Comparison of ENCODE assay signal across 18 cellular contexts in genomic region chr22:46815559-46815895, GRCh38. TPM values are rescaled to one million over a fixed set of nuclear protein-coding genes. Genes with fewer than 3 reads are reported as not detected.
DNase-seq lines count a peak whose midpoint lies in the region; ATAC-seq and TF ChIP-seq lines count a peak whose summit lies in the region.
"Had no signal": no experiment of that assay in that cellular context is flagged by ENCODE, and none has a peak within 500 bp of the region (broad histone marks: within the 10 kb centered on the region; RNA-seq: fewer than 3 reads in every experiment).

No MANE protein-coding gene starts in this region.

- TF ChIP-seq EP300 in stomach (IDR thresholded peaks at IDR 0.05): no peak

- H3K4me1 ChIP-seq in ascending aorta: peaks cover 3 to 24% of the 10 kb centered on the region in 2 donors
- peaks cover 11 to 26% (median 18%) of the 10 kb centered on the region in 4 donors for H3K4me1 ChIP-seq in liver (ENCODE audit: control insufficient read depth in 4 of 4, insufficient read depth in 4 of 4, low read length in 3 of 4)
- H3K4me1 ChIP-seq in stomach: peaks cover 12 to 37% (median 26%) of the 10 kb centered on the region in 4 donors

- peak overlapping the region; percentile 45 for H3K27ac Mint-ChIP-seq in T-helper 1 cell treated with Interleukin-12 subunit alpha and Interleukin-12 subunit beta and Interleukin-4 antibody, amounts not matched to agents 30 μg/mL and 1 μg/mL, for 36 hours
- no peak overlapping the region for H3K27ac Mint-ChIP-seq in activated T-cell treated with anti-CD3 and anti-CD28 coated beads, Interleukin-2, amount 50 U/mL, for 24 hours

- H3K4me3 Mint-ChIP-seq in T-helper 1 cell treated with Interleukin-12 subunit alpha and Interleukin-12 subunit beta and Interleukin-4 antibody, amounts not matched to agents 30 μg/mL and 1 μg/mL, for 36 hours: no peak overlapping the region
- H3K4me3 Mint-ChIP-seq in activated T-cell treated with anti-CD3 and anti-CD28 coated beads, Interleukin-2, amount 50 U/mL, for 24 hours: no peak overlapping the region
- H3K4me3 Mint-ChIP-seq: CD8-positive, alpha-beta memory T cell; nephron progenitor cell had no signal

- no peaks in the 10 kb centered on the region for H3K27me3 Mint-ChIP-seq in T-helper 1 cell treated with Interleukin-12 subunit alpha and Interleukin-12 subunit beta and Interleukin-4 antibody, amounts not matched to agents 30 μg/mL and 1 μg/mL, for 36 hours (ENCODE audit: low read depth)
- H3K27me3 Mint-ChIP-seq in activated T-cell treated with anti-CD3 and anti-CD28 coated beads, Interleukin-2, amount 50 U/mL, for 24 hours: no peaks in the 10 kb centered on the region
- H3K27me3 Mint-ChIP-seq: CD8-positive, alpha-beta memory T cell had no signal

- peaks cover 26% of the 10 kb centered on the region for H3K36me3 Mint-ChIP-seq in T-helper 1 cell treated with Interleukin-12 subunit alpha and Interleukin-12 subunit beta and Interleukin-4 antibody, amounts not matched to agents 30 μg/mL and 1 μg/mL, for 36 hours (ENCODE audit: low read depth)
- peaks cover 72% of the 10 kb centered on the region for H3K36me3 Mint-ChIP-seq in activated T-cell treated with anti-CD3 and anti-CD28 coated beads, Interleukin-2, amount 50 U/mL, for 24 hours (ENCODE audit: low read depth)

- peak overlapping the region; percentile 77 to 84 for H3K9ac ChIP-seq in liver (ENCODE audit: low read depth in 1 of 2, low read length in 2 of 2)
- H3K9ac ChIP-seq: SK-N-SH had no signal

- no peak for ATAC-seq in HG02642 (IDR thresholded peaks at IDR 0.05; ENCODE audit: poor library complexity, unreplicated experiment)
- ATAC-seq: GM12878 had no signal

- intact Hi-C loops in ascending aorta (cut with DNase I) (no loop called here), stomach (cut with DNase I; ENCODE audit: low total_unique reads) (no loop called here)

- 45% methylated on average over 5 of the region's 5 CpGs for WGBS in liver
- 76 to 86% (median 82%) methylated on average over 5 of the region's 5 CpGs for WGBS in stomach, 5 donors

- no peaks in the 10 kb centered on the region for H3K9me3 ChIP-seq in ascending aorta
- H3K9me3 ChIP-seq in liver (ENCODE audit: control insufficient read depth in 4 of 4, low read length in 3 of 4): no peaks in the 10 kb centered on the region
- no peaks in the 10 kb centered on the region for H3K9me3 ChIP-seq in stomach
- H3K9me3 ChIP-seq: SK-N-SH had no signal

- H3K27me3 ChIP-seq in ascending aorta: no peaks in the 10 kb centered on the region
- H3K27me3 ChIP-seq in liver (ENCODE audit: control insufficient read depth in 4 of 4, insufficient read depth in 4 of 4, low read length in 3 of 4): no peaks in the 10 kb centered on the region
- no peaks in the 10 kb centered on the region for H3K27me3 ChIP-seq in stomach

- TF ChIP-seq POLR2A in stomach (IDR thresholded peaks at IDR 0.05): no peak

- H3K4me1 Mint-ChIP-seq in T-helper 1 cell treated with Interleukin-12 subunit alpha and Interleukin-12 subunit beta and Interleukin-4 antibody, amounts not matched to agents 30 μg/mL and 1 μg/mL, for 36 hours (ENCODE audit: low read depth): peaks cover 20% of the 10 kb centered on the region
- H3K4me1 Mint-ChIP-seq in activated T-cell treated with anti-CD3 and anti-CD28 coated beads, Interleukin-2, amount 50 U/mL, for 24 hours (ENCODE audit: low read depth): peaks cover 55% of the 10 kb centered on the region

- peak overlapping the region; percentile 43 to 72 for H3K27ac ChIP-seq in ascending aorta
- H3K27ac ChIP-seq in liver (ENCODE audit: low read depth in 1 of 2, low read length in 2 of 2): peak overlapping the region; percentile 97 to 98
- peak overlapping the region in 4 of 5 donors; percentile 30 to 64 (median 61) for H3K27ac ChIP-seq in stomach

- no peak for TF ChIP-seq CTCF in ascending aorta (IDR thresholded peaks at IDR 0.05)
- TF ChIP-seq CTCF in liver (IDR thresholded peaks at IDR 0.05; ENCODE audit: low read depth, low read length, missing input control): no peak
- TF ChIP-seq CTCF in stomach (IDR thresholded peaks at IDR 0.05): no peak

- no peak for TF ChIP-seq RAD21 in liver (IDR thresholded peaks at IDR 0.05)

- H3K36me3 ChIP-seq in ascending aorta (no peaks in the 10 kb centered on the region), liver (ENCODE audit: control insufficient read depth in 4 of 4, insufficient read depth in 3 of 4, low read depth in 1 of 4, low read length in 3 of 4) (no peaks in the 10 kb centered on the region), stomach (peaks cover 0 to 14% (median 13%) of the 10 kb centered on the region in 4 donors)

- no peaks in the 10 kb centered on the region for H3K9me3 Mint-ChIP-seq in T-helper 1 cell treated with Interleukin-12 subunit alpha and Interleukin-12 subunit beta and Interleukin-4 antibody, amounts not matched to agents 30 μg/mL and 1 μg/mL, for 36 hours
- peaks cover 2% of the 10 kb centered on the region for H3K9me3 Mint-ChIP-seq in activated T-cell treated with anti-CD3 and anti-CD28 coated beads, Interleukin-2, amount 50 U/mL, for 24 hours

- DNase-seq in T-helper 1 cell (no peak), ascending aorta (ENCODE audit: low spot score in 2 of 2) (no peak), stomach (no peak), NCI-H526 treated with DMSO at 0.1 percent for 48 hours (lab: John Stamatoyannopoulos, UW) (no peak)
- no peak for DNase-seq in activated T-cell treated with anti-CD3 and anti-CD28 coated beads, Interleukin-2, amount 50 U/mL, for 24 hours
- DNase-seq: activated gamma-delta T cell treated with Interleukin-2 at 50 U/mL for 16 hours; CD8-positive, alpha-beta memory T cell; effector memory CD4-positive, alpha-beta T cell; NCI-H187; NCI-H510A; nephron progenitor cell; OCI-M1; SK-N-SH had no signal

- no peak overlapping the region for H3K4me3 ChIP-seq in ascending aorta
- peak overlapping the region in 1 of 3 donors; percentile 9 for H3K4me3 ChIP-seq in liver (ENCODE audit: low read depth in 1 of 3, low read length in 3 of 3)
- no peak overlapping the region for H3K4me3 ChIP-seq in stomach
- H3K4me3 ChIP-seq: GM12878, GM23248 had no signal

TF ChIP-seq in liver, 16 proteins besides CTCF, POLR2A, EP300 and RAD21:
- TF ChIP-seq GABPA (IDR thresholded peaks at IDR 0.05 in 1 of 2, conservative IDR thresholded peaks at IDR 0.05 in 1 of 2) (no peak), JUND (IDR thresholded peaks at IDR 0.05) (no peak)

RNA-seq across cellular contexts. Expression of gene TBC1D22A, which starts 53.1 kb away (rescaled TPM):
- 87.8 TPM for total RNA-seq in ascending aorta
- total RNA-seq in liver: 10 to 100 TPM in 1 of 2 donors, 1 to 10 TPM in 1; 8.3 to 12.4 TPM
- polyA plus RNA-seq in liver: 1 to 10 TPM; 4.1 to 8.5 TPM
- 10 to 100 TPM; 13.8 to 53.1 (median 47.4) TPM for total RNA-seq in stomach
- 10 to 100 TPM; 13.3 to 22.1 (median 15.5) TPM for polyA plus RNA-seq in stomach
